ENCODE assay signal across 9 cellular contexts in genomic region chr20:35329435-35330139, GRCh38. TPM values are rescaled to one million over a fixed set of nuclear protein-coding genes. Genes with fewer than 3 reads are reported as not detected.
A peak's percentile ranks its signal among the peaks of the same experiment; 100 is the strongest.
DNase-seq lines count a peak whose midpoint lies in the region; ATAC-seq and TF ChIP-seq lines count a peak whose summit lies in the region.
"Had no signal": no experiment of that assay in that cellular context is flagged by ENCODE, and none has a peak within 500 bp of the region (broad histone marks: within the 10 kb centered on the region; RNA-seq: fewer than 3 reads in every experiment).

No MANE protein-coding gene starts in this region.

- 86 to 92% methylated on average over 4 of the region's 4 CpGs for WGBS in upper lobe of left lung, 2 donors

- ATAC-seq in upper lobe of left lung (ENCODE audit: low FRiP score in 2 of 2) (peak in 1 of 2 donors; percentile 66), GM19351 (IDR thresholded peaks at IDR 0.05; ENCODE audit: unreplicated experiment) (no peak), HG03460 (IDR thresholded peaks at IDR 0.05; ENCODE audit: unreplicated experiment) (no peak)

- H3K9me3 ChIP-seq in upper lobe of left lung, result no peaks in the 10 kb centered on the region

- no peak overlapping the region for H3K4me3 Mint-ChIP-seq in activated T-cell treated with anti-CD3 and anti-CD28 coated beads, Interleukin-2, amount 50 U/mL, for 24 hours

- H3K4me1 Mint-ChIP-seq in activated T-cell treated with anti-CD3 and anti-CD28 coated beads, Interleukin-2, amount 50 U/mL, for 24 hours (ENCODE audit: low read depth), result peaks cover 62% of the 10 kb centered on the region

- no peaks in the 10 kb centered on the region for H3K9me3 Mint-ChIP-seq in activated T-cell treated with anti-CD3 and anti-CD28 coated beads, Interleukin-2, amount 50 U/mL, for 24 hours

- TF ChIP-seq CTCF in 22Rv1 (IDR thresholded peaks at IDR 0.05), result peak; percentile 87
- TF ChIP-seq CTCF in GM10266 (IDR thresholded peaks at IDR 0.05; ENCODE audit: control insufficient read depth, insufficient read depth, low read depth, missing control alignments), result peak; percentile 54
- TF ChIP-seq CTCF in upper lobe of left lung (IDR thresholded peaks at IDR 0.05), result peak in 4 of 6 experiments; percentile 5 to 27 (median 18)

- no peak overlapping the region for H3K27ac Mint-ChIP-seq in activated T-cell treated with anti-CD3 and anti-CD28 coated beads, Interleukin-2, amount 50 U/mL, for 24 hours

- peaks cover 0 to 12% (median 3%) of the 10 kb centered on the region in 4 donors for H3K4me1 ChIP-seq in upper lobe of left lung

- no peaks in the 10 kb centered on the region for H3K27me3 ChIP-seq in upper lobe of left lung

- no peak for TF ChIP-seq POLR2A in upper lobe of left lung (IDR thresholded peaks at IDR 0.05)

- H3K27me3 Mint-ChIP-seq in activated T-cell treated with anti-CD3 and anti-CD28 coated beads, Interleukin-2, amount 50 U/mL, for 24 hours, result no peaks in the 10 kb centered on the region

- peaks cover 31% of the 10 kb centered on the region for H3K36me3 Mint-ChIP-seq in activated T-cell treated with anti-CD3 and anti-CD28 coated beads, Interleukin-2, amount 50 U/mL, for 24 hours (ENCODE audit: low read depth)

- H3K36me3 ChIP-seq in upper lobe of left lung, result no peaks in the 10 kb centered on the region

- TF ChIP-seq EP300 in upper lobe of left lung (IDR thresholded peaks at IDR 0.05), result no peak

- H3K4me3 ChIP-seq in upper lobe of left lung, result no peak overlapping the region

- DNase-seq in GM10266 (ENCODE audit: extremely low spot score) (peak; percentile 48), NCI-H69 (lab: John Stamatoyannopoulos, UW) (peak; percentile 62), kidney tubule cell (ENCODE audit: low spot score) (peak; percentile 62), upper lobe of left lung (no peak)
- DNase-seq in activated T-cell treated with anti-CD3 and anti-CD28 coated beads, Interleukin-2, amount 50 U/mL, for 24 hours, result peak; percentile 57

- H3K27ac ChIP-seq in 22Rv1 (no peak overlapping the region), upper lobe of left lung (no peak overlapping the region)

RNA-seq across cellular contexts. Expression of gene FAM83C, which starts 37.4 kb away (rescaled TPM):
- not detected for total RNA-seq in upper lobe of left lung
- total RNA-seq: temporal lobe had no signal

RNA-seq across cellular contexts. Expression of gene EIF6, which starts 45.0 kb away (rescaled TPM):
- 100 to 1,000 TPM in 2 of 6 donors, 10 to 100 TPM in 4; 57.5 to 106 (median 88.7) TPM for total RNA-seq in upper lobe of left lung

RNA-seq across cellular contexts. Expression of gene MMP24OS, which starts 51.7 kb away (rescaled TPM):
- 100 to 1,000 TPM in 1 of 6 donors, 10 to 100 TPM in 5; 27.8 to 145 (median 42.6) TPM for total RNA-seq in upper lobe of left lung

Comparison
In these comparisons a context has a peak if more than half of its experiments do, and no peak if none do; other contexts are left out.
1. CTCF ChIP-seq: peak in every context shown above with its lines; median percentile 87 in 22Rv1; 54 in GM10266; 18 in upper lobe of left lung.
2. DNase-seq: peak in GM10266 (single experiment), NCI-H69 (single experiment), activated T-cell treated with anti-CD3 and anti-CD28 coated beads, Interleukin-2, amount 50 U/mL, for 24 hours (single experiment) and kidney tubule cell (single experiment); none in upper lobe of left lung (0 of 2).